ENCODE assay signal across 8 cellular contexts in genomic region chr10:119687192-119688032, GRCh38. TPM values are rescaled to one million over a fixed set of nuclear protein-coding genes. Genes with fewer than 3 reads are reported as not detected.
DNase-seq lines count a peak whose midpoint lies in the region; ATAC-seq and TF ChIP-seq lines count a peak whose summit lies in the region.

No MANE protein-coding gene starts in this region.

- no peak for ATAC-seq in central memory CD8-positive, alpha-beta T cell (replicated peaks; ENCODE audit: extremely low read depth, poor library complexity, severe bottlenecking)
- ATAC-seq in HG03280 (IDR thresholded peaks at IDR 0.05; ENCODE audit: unreplicated experiment) (no peak), GM19023 (IDR thresholded peaks at IDR 0.05; ENCODE audit: unreplicated experiment) (no peak)

- no peaks in the 10 kb centered on the region for H3K79me2 ChIP-seq in ACC112 (ENCODE audit: control insufficient read depth, insufficient read depth, low read length, unreplicated experiment)

- peak overlapping the region; percentile 60 for H3K9ac ChIP-seq in HUES64 (ENCODE audit: low read depth, low read length)

- H3K27ac ChIP-seq in ACC112 (ENCODE audit: low read depth, low read length), result peak overlapping the region; percentile 53
- peak overlapping the region; percentile 97 for H3K27ac ChIP-seq in HUES64 (ENCODE audit: low read depth, low read length)
- H3K27ac ChIP-seq in muscle layer of duodenum (ENCODE audit: low read length), result peak overlapping the region; percentile 1

- no peaks in the 10 kb centered on the region for H3K36me3 ChIP-seq in ACC112 (ENCODE audit: insufficient read depth, low read length)
- no peaks in the 10 kb centered on the region for H3K36me3 ChIP-seq in HUES64 (ENCODE audit: insufficient read depth, low read length)
- no peaks in the 10 kb centered on the region for H3K36me3 ChIP-seq in muscle layer of duodenum (ENCODE audit: control insufficient read depth in 1 of 2, insufficient read depth in 2 of 2, low read length in 2 of 2)

- no peaks in the 10 kb centered on the region for H3K27me3 ChIP-seq in ACC112 (ENCODE audit: insufficient read depth, low read length)
- no peaks in the 10 kb centered on the region for H3K27me3 ChIP-seq in HUES64 (ENCODE audit: insufficient read depth, low read length)
- no peaks in the 10 kb centered on the region for H3K27me3 ChIP-seq in muscle layer of duodenum (ENCODE audit: low read depth, low read length)

- H3K4me1 Mint-ChIP-seq in central memory CD8-positive, alpha-beta T cell, result peaks cover 12% of the 10 kb centered on the region

- H3K9me3 ChIP-seq in HUES64 (ENCODE audit: insufficient read depth, low read depth, low read length) (no peaks in the 10 kb centered on the region), muscle layer of duodenum (ENCODE audit: control insufficient read depth in 1 of 2, low read length in 2 of 2) (no peaks in the 10 kb centered on the region)

- DNase-seq in central memory CD8-positive, alpha-beta T cell (ENCODE audit: low spot score in 2 of 2), result no peak
- DNase-seq in activated CD8-positive, alpha-beta memory T cell treated with anti-CD3 and anti-CD28 coated beads, Interleukin-2, amount 50 U/mL, for 48 hours, result no peak
- no peak for DNase-seq in GM10248 (ENCODE audit: extremely low spot score)

- TF ChIP-seq CTCF in GM10248 (IDR thresholded peaks at IDR 0.05; ENCODE audit: control extremely low read depth, extremely low read depth, low read depth, missing control alignments), result no peak

- H3K36me3 Mint-ChIP-seq in central memory CD8-positive, alpha-beta T cell (ENCODE audit: insufficient read depth), result peaks cover 6% of the 10 kb centered on the region

- H3K4me3 Mint-ChIP-seq in central memory CD8-positive, alpha-beta T cell, result peak overlapping the region; percentile 64

- H3K9me3 Mint-ChIP-seq in central memory CD8-positive, alpha-beta T cell, result no peaks in the 10 kb centered on the region

- WGBS in HUES64, result 1% methylated on average over 10 of the region's 10 CpGs

- POLR2A ChIA-PET in GM10248 (lab: Yijun Ruan, JAX), result no interaction called here

- H3K4me1 ChIP-seq in ACC112 (ENCODE audit: control insufficient read depth, insufficient read depth, low read length, unreplicated experiment) (peaks cover 8% of the 10 kb centered on the region), HUES64 (ENCODE audit: insufficient read depth, low read length) (peaks cover 13% of the 10 kb centered on the region), muscle layer of duodenum (ENCODE audit: control insufficient read depth in 1 of 2, insufficient read depth in 2 of 2, low read length in 2 of 2) (peaks cover 0 to 4% of the 10 kb centered on the region in 2 donors)

- H3K4me3 ChIP-seq in ACC112 (ENCODE audit: low read depth, low read length) (peak overlapping the region; percentile 59), HUES64 (ENCODE audit: low read length) (peak overlapping the region; percentile 74), muscle layer of duodenum (ENCODE audit: low read depth in 1 of 2, low read length in 2 of 2) (no peak overlapping the region)

- peaks cover 2% of the 10 kb centered on the region for H3K27me3 Mint-ChIP-seq in central memory CD8-positive, alpha-beta T cell

- peak overlapping the region; percentile 49 for H2AFZ ChIP-seq in ACC112 (ENCODE audit: low read length, unreplicated experiment)

- CTCF ChIA-PET in GM10248 (lab: Yijun Ruan, JAX), result interaction anchor here (0.5 to 10.9 kb wide), 56 partner anchors 8 to 1048 kb away, joined by 3 to 145 read pairs (median 6); partner anchors contain the start of genes INPP5F, MCMBP and SEC23IP

- peak overlapping the region; percentile 80 for H3K27ac Mint-ChIP-seq in central memory CD8-positive, alpha-beta T cell (ENCODE audit: low read depth)

RNA-seq across cellular contexts. Expression of gene BAG3, which starts 36.2 kb away (rescaled TPM):
- 10.7 TPM for polyA plus RNA-seq in HUES64 (2013, experiment 1 of 2)
- 14.3 TPM for polyA plus RNA-seq in HUES64 (2013, experiment 2 of 2)

RNA-seq across cellular contexts. Expression of gene INPP5F, which starts 38.4 kb away (rescaled TPM):
- 90.1 TPM for polyA plus RNA-seq in HUES64 (2013, experiment 1 of 2)
- polyA plus RNA-seq in HUES64 (2013, experiment 2 of 2), result 92.1 TPM

Comparison
In these comparisons a context has a peak if more than half of its experiments do, and no peak if none do; other contexts are left out.
1. H3K27ac ChIP-seq: peak in every context shown above with its lines; median percentile 97 in HUES64; 53 in ACC112; 1 in muscle layer of duodenum.
2. H3K4me3 ChIP-seq: peak in ACC112 (single experiment) and HUES64 (single experiment); none in muscle layer of duodenum (0 of 2).